In the genomic region with DNA sequence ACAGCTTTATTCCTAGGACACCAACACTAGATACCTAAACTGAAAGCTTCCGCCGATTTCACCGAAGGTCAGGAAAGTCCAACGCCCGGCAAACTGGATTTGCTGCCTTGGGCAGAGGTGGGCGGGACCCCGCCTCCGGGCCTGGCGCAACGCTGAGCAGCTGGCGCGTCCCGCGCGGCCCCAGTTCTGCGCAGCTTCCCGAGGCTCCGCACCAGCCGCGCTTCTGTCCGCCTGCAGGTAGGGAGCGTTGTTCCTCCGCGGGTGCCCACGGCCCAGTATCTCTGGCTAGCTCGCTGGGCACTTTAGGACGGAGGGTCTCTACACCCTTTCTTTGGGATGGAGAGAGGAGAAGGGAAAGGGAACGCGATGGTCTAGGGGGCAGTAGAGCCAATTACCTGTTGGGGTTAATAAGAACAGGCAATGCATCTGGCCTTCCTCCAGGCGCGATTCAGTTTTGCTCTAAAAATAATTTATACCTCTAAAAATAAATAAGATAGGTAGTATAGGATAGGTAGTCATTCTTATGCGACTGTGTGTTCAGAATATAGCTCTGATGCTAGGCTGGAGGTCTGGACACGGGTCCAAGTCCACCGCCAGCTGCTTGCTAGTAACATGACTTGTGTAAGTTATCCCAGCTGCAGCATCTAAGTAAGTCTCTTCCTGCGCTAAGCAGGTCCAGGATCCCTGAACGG, we compare ENCODE assay signal across 8 cellular contexts. TPM values are rescaled to one million over a fixed set of nuclear protein-coding genes. Genes with fewer than 3 reads are reported as not detected.
DNase-seq lines count a peak whose midpoint lies in the region; ATAC-seq, FAIRE-seq and TF ChIP-seq lines count a peak whose summit lies in the region.

Gene CD274 (plus strand): TSS at position 183 of the 692 bp plus-strand sequence. CDS start 5,572 bp downstream, outside the sequence.

- H3K4me1 Mint-ChIP-seq in activated naive CD8-positive, alpha-beta T cell treated with anti-CD3 and anti-CD28 coated beads, Interleukin-2, amount 50 U/mL, for 24 hours = peaks cover 89% of the 10 kb centered on the region

- H3K27ac ChIP-seq in heart left ventricle = peak within 1 kb of the TSS; percentile 6 to 97 (median 80)
- H3K27ac ChIP-seq in upper lobe of left lung = peak within 1 kb of the TSS; percentile 78 to 89 (median 88)

- H3K9ac ChIP-seq in ES-I3 (ENCODE audit: low read depth, low read length) = peak within 1 kb of the TSS; percentile 24; the same call in 1 of the 2 replicates

- H3K27me3 ChIP-seq in heart left ventricle (no peaks in the 10 kb centered on the region), upper lobe of left lung (no peaks in the 10 kb centered on the region)

- H3K9me3 ChIP-seq in ES-I3 (ENCODE audit: control insufficient read depth, insufficient read depth, low read length) = no peaks in the 10 kb centered on the region
- no peaks in the 10 kb centered on the region for H3K9me3 ChIP-seq in heart left ventricle
- no peaks in the 10 kb centered on the region for H3K9me3 ChIP-seq in upper lobe of left lung

- TF ChIP-seq POLR2A in H54 (IDR thresholded peaks at IDR 0.05; ENCODE audit: low read depth, low read length) (no peak), heart left ventricle (IDR thresholded peaks at IDR 0.05) (no peak), upper lobe of left lung (IDR thresholded peaks at IDR 0.05) (peak in 3 of 4 donors; percentile 30 to 81 (median 48))

- peak in 1 of 4 donors; percentile 33 for TF ChIP-seq EP300 in upper lobe of left lung (IDR thresholded peaks at IDR 0.05)

- peaks cover 15% of the 10 kb centered on the region for H3K36me3 Mint-ChIP-seq in activated naive CD8-positive, alpha-beta T cell treated with anti-CD3 and anti-CD28 coated beads, Interleukin-2, amount 50 U/mL, for 24 hours (ENCODE audit: low read depth)

- WGBS in heart left ventricle, 4 donors = 2 to 5% (median 3%) methylated on average over 28 to 36 of the region's 36 CpGs
- 5 to 9% methylated on average over 17 to 34 of the region's 36 CpGs for WGBS in upper lobe of left lung, 2 donors

- H3K36me3 ChIP-seq in ES-I3 (ENCODE audit: insufficient read depth, low read length) = no peaks in the 10 kb centered on the region
- H3K36me3 ChIP-seq in heart left ventricle = no peaks in the 10 kb centered on the region
- no peaks in the 10 kb centered on the region for H3K36me3 ChIP-seq in upper lobe of left lung

- H3K4me3 Mint-ChIP-seq in activated naive CD8-positive, alpha-beta T cell treated with anti-CD3 and anti-CD28 coated beads, Interleukin-2, amount 50 U/mL, for 24 hours = peak within 1 kb of the TSS; percentile 95

- H3K9me3 Mint-ChIP-seq in activated naive CD8-positive, alpha-beta T cell treated with anti-CD3 and anti-CD28 coated beads, Interleukin-2, amount 50 U/mL, for 24 hours = peaks cover 4% of the 10 kb centered on the region

- H3K27ac Mint-ChIP-seq in activated naive CD8-positive, alpha-beta T cell treated with anti-CD3 and anti-CD28 coated beads, Interleukin-2, amount 50 U/mL, for 24 hours = peak within 1 kb of the TSS; percentile 92

- peak; percentile 82 for ATAC-seq in activated naive CD8-positive, alpha-beta T cell treated with anti-CD3 and anti-CD28 coated beads, Interleukin-2, amount 50 U/mL, for 24 hours
- peak; percentile 96 to 99 (median 98) for ATAC-seq in heart left ventricle
- peak; percentile 98 to 99 for ATAC-seq in upper lobe of left lung (ENCODE audit: low FRiP score in 2 of 2)

- intact Hi-C loops in heart left ventricle (cut with DNase I) = loop anchor here (1.0 to 10.0 kb wide), 9 partner anchors 12 to 384 kb away; partner anchors contain the start of genes ERMP1 (in 1 of the 10) and PLGRKT (in 1 of the 10)

- TF ChIP-seq CTCF in heart left ventricle (IDR thresholded peaks at IDR 0.05) = peak; percentile 53 to 88 (median 66)
- peak; percentile 49 to 93 (median 78) for TF ChIP-seq CTCF in upper lobe of left lung (IDR thresholded peaks at IDR 0.05)

- H3K4me1 ChIP-seq in ES-I3 (ENCODE audit: insufficient read depth, low read length) (peaks cover 3% of the 10 kb centered on the region; the same call in 1 of the 2 replicates), heart left ventricle (peaks cover 0 to 85% (median 21%) of the 10 kb centered on the region in 12 donors), upper lobe of left lung (peaks cover 25 to 54% (median 40%) of the 10 kb centered on the region in 4 donors)

- H3K4me3 ChIP-seq in heart left ventricle (peak within 1 kb of the TSS; percentile 7 to 83 (median 66)), upper lobe of left lung (peak within 1 kb of the TSS; percentile 46 to 68 (median 65))

- DNase-seq in H54 (ENCODE audit: insufficient read length, low spot score) = peak; percentile 55
- DNase-seq in M059J (ENCODE audit: low read depth) = peak; percentile 98
- peak; percentile 90 for DNase-seq in SW480 (ENCODE audit: low spot score)
- DNase-seq in activated naive CD8-positive, alpha-beta T cell treated with anti-CD3 and anti-CD28 coated beads, Interleukin-2, amount 50 U/mL, for 24 hours = peak; percentile 91
- DNase-seq in heart left ventricle = peak; percentile 90 to 95 (median 94)
- DNase-seq in pons (ENCODE audit: low spot score) = peak; percentile 68
- peak; percentile 97 to 98 for DNase-seq in upper lobe of left lung

- peak; percentile 93 for FAIRE-seq in H54 (lab: Jason Lieb, UNC)

- no peaks in the 10 kb centered on the region for H3K27me3 Mint-ChIP-seq in activated naive CD8-positive, alpha-beta T cell treated with anti-CD3 and anti-CD28 coated beads, Interleukin-2, amount 50 U/mL, for 24 hours

RNA-seq across cellular contexts. Expression of gene CD274, which starts in this region (rescaled TPM):
- 26.7 and 31.2 TPM in 2 replicates for total RNA-seq in M059J (2014; rRNA removed; shearing (Covaris generic))
- total RNA-seq in heart left ventricle (10 to 100 TPM; 11.6 to 54.4 (median 15.7) TPM), upper lobe of left lung (10 to 100 TPM; 11.6 to 20.8 (median 14.4) TPM)
- polyA plus RNA-seq in heart left ventricle = 10 to 100 TPM in 1 of 2 donors, 1 to 10 TPM in 1; 3.5 to 50.1 TPM

Comparison
In these comparisons a context has a peak if more than half of its experiments do, and no peak if none do; other contexts are left out.
1. Peak in every context shown above with its lines: DNase-seq, ATAC-seq, H3K4me3 ChIP-seq and H3K27ac ChIP-seq.
2. POLR2A ChIP-seq: peak in upper lobe of left lung (3 of 4); none in H54 (single experiment) and heart left ventricle (0 of 2).